ENCODE assay signal across 1 cellular context in genomic region chr6:29752451-29753308, GRCh38.
TF ChIP-seq lines count a peak whose summit lies in the region.

No MANE protein-coding gene starts in this region.

TF ChIP-seq in K562, 482 proteins besides CTCF, POLR2A, EP300 and RAD21 (continued from another document and continues in another):
- TF ChIP-seq ZHX1 (conservative IDR thresholded peaks at IDR 0.05; ENCODE audit: low read length) = 0 out of 2 replicates have a peak, but pooled peaks have one; percentile 36
- no peak for TF ChIP-seq MBD1 (CRISPR knock-in tag; IDR thresholded peaks at IDR 0.05)
- TF ChIP-seq CCNT2 (IDR thresholded peaks at IDR 0.05; ENCODE audit: borderline replicate concordance, extremely low read depth, insufficient read length, low read depth, low read length) = peak; percentile 6
- no peak for TF ChIP-seq ZNF707 (CRISPR knock-in tag; conservative IDR thresholded peaks at IDR 0.05)
- no peak for TF ChIP-seq ELF1 (tag; IDR thresholded peaks at IDR 0.05)
- TF ChIP-seq DPF2 (IDR thresholded peaks at IDR 0.05) = no peak
- TF ChIP-seq PKNOX1 (IDR thresholded peaks at IDR 0.05) = peak; percentile 74
- TF ChIP-seq DMBX1 (CRISPR knock-in tag; IDR thresholded peaks at IDR 0.05; ENCODE audit: borderline replicate concordance) = no peak
- no peak for TF ChIP-seq NELFE (IDR thresholded peaks at IDR 0.05; ENCODE audit: insufficient read depth, insufficient read length)
- TF ChIP-seq GMEB1 (CRISPR knock-in tag; IDR thresholded peaks at IDR 0.05) = peak; percentile 36; the same call in 1 of the 2 replicates
- no peak for TF ChIP-seq CREB3 (tag; conservative IDR thresholded peaks at IDR 0.05; ENCODE audit: low read depth)
- TF ChIP-seq MAFK (IDR thresholded peaks at IDR 0.05; ENCODE audit: low read length) = peak; percentile 7; the same call in 1 of the 2 replicates
- TF ChIP-seq KLF16 (IDR thresholded peaks at IDR 0.05) = peak; percentile 70; the same call in 1 of the 2 replicates
- no peak for TF ChIP-seq IRF1 (CRISPR knock-in tag; IDR thresholded peaks at IDR 0.05; ENCODE audit: borderline replicate concordance)
- TF ChIP-seq BRF2 (IDR thresholded peaks at IDR 0.05; ENCODE audit: borderline replicate concordance, insufficient read depth, insufficient read length) = no peak
- peak; percentile 16; the same call in 1 of the 2 replicates for TF ChIP-seq CGGBP1 (CRISPR knock-in tag; IDR thresholded peaks at IDR 0.05)
- no peak for TF ChIP-seq KAT7 (CRISPR knock-in tag; IDR thresholded peaks at IDR 0.05; ENCODE audit: borderline replicate concordance)
- TF ChIP-seq HDAC1 (IDR thresholded peaks at IDR 0.05) = peak in 1 of 2 experiments; percentile 65; a peak in 2 of 4 replicates
- TF ChIP-seq ZBTB7A (IDR thresholded peaks at IDR 0.05; ENCODE audit: borderline replicate concordance, control insufficient read depth, low read depth, low read length) = peak; percentile 57; the same call in 1 of the 2 replicates
- TF ChIP-seq CC2D1A (IDR thresholded peaks at IDR 0.05) = peak; percentile 61; the same call in 1 of the 2 replicates
- no peak for TF ChIP-seq IFI16 (CRISPR knock-in tag; IDR thresholded peaks at IDR 0.05)
- TF ChIP-seq ZNF253 (CRISPR knock-in tag; conservative IDR thresholded peaks at IDR 0.05) = no peak
- no peak for TF ChIP-seq E2F3 (CRISPR knock-in tag; IDR thresholded peaks at IDR 0.05)
- no peak for TF ChIP-seq JUNB (CRISPR knock-in tag; conservative IDR thresholded peaks at IDR 0.05)
- no peak for TF ChIP-seq NCOA6 (IDR thresholded peaks at IDR 0.05)
- TF ChIP-seq ARID4B (CRISPR knock-in tag; IDR thresholded peaks at IDR 0.05) = 0 out of 2 replicates have a peak, but pooled peaks have one; percentile 30
- no peak for TF ChIP-seq SIN3A (IDR thresholded peaks at IDR 0.05; ENCODE audit: borderline replicate concordance in 2 of 2, control insufficient read depth in 1 of 2, low read depth in 2 of 2, low read length in 2 of 2)
- no peak for TF ChIP-seq HNRNPH1 (optimal IDR thresholded peaks at IDR 0.05; ENCODE audit: low read depth, low read length)
- TF ChIP-seq UBTF (IDR thresholded peaks at IDR 0.05; ENCODE audit: borderline replicate concordance in 1 of 2, low read depth in 2 of 2, low read length in 2 of 2) = peak; percentile 82 to 83; a peak in 1 of 4 replicates
- no peak for TF ChIP-seq SMARCC2 (IDR thresholded peaks at IDR 0.05; ENCODE audit: low read depth)
- TF ChIP-seq TAF7 (tag; IDR thresholded peaks at IDR 0.05) = no peak; the same call in 1 of the 2 replicates
- TF ChIP-seq KLF1 (tag; IDR thresholded peaks at IDR 0.05) = no peak
- TF ChIP-seq ZNF140 (CRISPR knock-in tag; IDR thresholded peaks at IDR 0.05) = no peak
- no peak for TF ChIP-seq KDM2B (CRISPR knock-in tag; IDR thresholded peaks at IDR 0.05)
- TF ChIP-seq ARID3B (CRISPR knock-in tag; IDR thresholded peaks at IDR 0.05; ENCODE audit: borderline replicate concordance) = no peak
- no peak for TF ChIP-seq CBFB (CRISPR knock-in tag; IDR thresholded peaks at IDR 0.05)
- no peak for TF ChIP-seq ZBTB26 (CRISPR knock-in tag; IDR thresholded peaks at IDR 0.05)
- no peak for TF ChIP-seq NFE2L1 (tag; IDR thresholded peaks at IDR 0.05; ENCODE audit: borderline replicate concordance, low read depth)
- peak; percentile 59 for TF ChIP-seq MEIS2 (IDR thresholded peaks at IDR 0.05; ENCODE audit: partially characterized antibody)
- TF ChIP-seq GTF2F1 (IDR thresholded peaks at IDR 0.05; ENCODE audit: low read depth, low read length) = no peak
